In the genomic region with DNA sequence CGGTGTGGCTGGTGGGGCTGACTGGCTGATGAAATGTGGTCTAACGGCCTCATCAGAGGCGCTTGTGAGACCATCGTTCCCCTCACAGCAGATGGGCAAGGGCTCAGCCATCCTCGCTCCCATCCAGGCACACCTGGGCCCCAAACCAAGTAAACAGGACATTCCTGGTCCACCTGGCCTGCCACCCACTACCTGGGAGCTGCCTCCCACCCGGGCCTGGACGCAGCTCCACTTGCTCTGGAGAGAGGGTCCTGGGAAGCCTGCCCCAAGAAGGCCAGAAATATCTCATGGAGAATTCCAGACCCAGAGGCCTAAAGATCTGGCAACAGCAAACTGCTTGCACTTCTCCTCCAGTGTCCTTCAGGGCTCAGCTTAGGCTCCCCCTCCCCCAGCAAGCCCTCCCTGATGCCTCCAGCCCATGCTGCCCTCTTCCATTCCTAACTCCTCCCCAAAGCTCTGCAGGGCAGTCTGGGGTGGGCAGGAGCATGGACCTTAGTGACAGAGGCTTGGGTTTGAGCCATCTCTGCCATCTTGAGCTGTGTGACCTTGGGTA, we compare ENCODE assay signal across 30 cellular contexts.
A peak's percentile ranks its signal among the peaks of the same experiment; 100 is the strongest.
DNase-seq lines count a peak whose midpoint lies in the region; ATAC-seq and TF ChIP-seq lines count a peak whose summit lies in the region.
"Had no signal": no experiment of that assay in that cellular context is flagged by ENCODE, and none has a peak within 500 bp of the region (broad histone marks: within the 10 kb centered on the region; RNA-seq: fewer than 3 reads in every experiment).

No MANE protein-coding gene starts in this region.

- H3K4me3 ChIP-seq in H7 (ENCODE audit: insufficient read depth, low read depth, low read length) = no peak overlapping the region
- H3K4me3 ChIP-seq in lung = no peak overlapping the region
- H3K4me3 ChIP-seq: ascending aorta, skin epidermis, suprapubic skin had no signal

- no peaks in the 10 kb centered on the region for H3K4me1 Mint-ChIP-seq in activated CD8-positive, alpha-beta memory T cell treated with anti-CD3 and anti-CD28 coated beads, Interleukin-2, amount 10 ng/mL, durations not matched to agents 7 days and 5 days
- H3K4me1 Mint-ChIP-seq: activated naive CD8-positive, alpha-beta T cell treated with anti-CD3 and anti-CD28 coated beads, Interleukin-2, amount 10 ng/mL, durations not matched to agents 7 days and 5 days; CD8-positive, alpha-beta memory T cell; immature natural killer cell had no signal

- peak; percentile 11 for DNase-seq in H7
- DNase-seq in activated CD8-positive, alpha-beta memory T cell treated with anti-CD3 and anti-CD28 coated beads, Interleukin-2, amount 10 ng/mL, durations not matched to agents 7 days and 5 days = peak; percentile 31
- peak; percentile 13 for DNase-seq in lung (ENCODE audit: low spot score)
- DNase-seq in sciatic nerve (ENCODE audit: low spot score) = peak; percentile 47
- no peak for DNase-seq in inferior parietal cortex (ENCODE audit: extremely low spot score)
- no peak for DNase-seq in NCI-H2171 treated with DMSO at 0.1 percent for 48 hours (lab: John Stamatoyannopoulos, UW)
- DNase-seq: ACHN; activated CD8-positive, alpha-beta T cell treated with anti-CD3 and anti-CD28 coated beads, Interleukin-2, amount 10 ng/mL, durations not matched to agents 7 days and 5 days; activated gamma-delta T cell treated with Interleukin-2 at 50 U/mL for 16 hours; activated naive CD8-positive, alpha-beta T cell treated with anti-CD3 and anti-CD28 coated beads, Interleukin-2, amount 10 ng/mL, durations not matched to agents 7 days and 5 days; activated T-cell treated with anti-CD3 and anti-CD28 coated beads, Interleukin-2, amount 50 U/mL, for 4 hours; BE2C; CD8-positive, alpha-beta memory T cell; DMS 273 treated with DMSO at 0.1 percent for 48 hours; effector CD8-positive, alpha-beta T cell; immature natural killer cell; KG1; left ventricle myocardium superior; NCI-H2081 treated with DMSO at 0.1 percent for 48 hours; NCI-H345; Right ventricle myocardium superior; stimulated activated naive CD4-positive, alpha-beta T cell had no signal

- H3K4me3 Mint-ChIP-seq in activated CD8-positive, alpha-beta memory T cell treated with anti-CD3 and anti-CD28 coated beads, Interleukin-2, amount 10 ng/mL, durations not matched to agents 7 days and 5 days = no peak overlapping the region
- H3K4me3 Mint-ChIP-seq: activated CD8-positive, alpha-beta T cell treated with anti-CD3 and anti-CD28 coated beads, Interleukin-2, amount 10 ng/mL, durations not matched to agents 7 days and 5 days; activated naive CD8-positive, alpha-beta T cell treated with anti-CD3 and anti-CD28 coated beads, Interleukin-2, amount 10 ng/mL, durations not matched to agents 7 days and 5 days; activated T-cell treated with anti-CD3 and anti-CD28 coated beads, Interleukin-2, amount 50 U/mL, for 4 hours; CD8-positive, alpha-beta memory T cell; immature natural killer cell; T-helper 1 cell treated with Interleukin-12 subunit alpha and Interleukin-12 subunit beta and Interleukin-4 antibody, amounts not matched to agents 30 μg/mL and 1 μg/mL, for 36 hours had no signal

- H3K9me3 Mint-ChIP-seq in activated CD8-positive, alpha-beta memory T cell treated with anti-CD3 and anti-CD28 coated beads, Interleukin-2, amount 10 ng/mL, durations not matched to agents 7 days and 5 days (ENCODE audit: low read depth) = no peaks in the 10 kb centered on the region
- H3K9me3 Mint-ChIP-seq: activated naive CD8-positive, alpha-beta T cell treated with anti-CD3 and anti-CD28 coated beads, Interleukin-2, amount 10 ng/mL, durations not matched to agents 7 days and 5 days; activated T-cell treated with anti-CD3 and anti-CD28 coated beads, Interleukin-2, amount 50 U/mL, for 4 hours; immature natural killer cell; T-helper 1 cell treated with Interleukin-12 subunit alpha and Interleukin-12 subunit beta and Interleukin-4 antibody, amounts not matched to agents 30 μg/mL and 1 μg/mL, for 36 hours had no signal

- no peaks in the 10 kb centered on the region for H3K27me3 ChIP-seq in H7 (ENCODE audit: control insufficient read depth, insufficient read depth, low read length)
- no peaks in the 10 kb centered on the region for H3K27me3 ChIP-seq in lung (ENCODE audit: control insufficient read depth, insufficient read depth)
- H3K27me3 ChIP-seq: ascending aorta, BE2C had no signal

- H3K36me3 Mint-ChIP-seq in activated CD8-positive, alpha-beta memory T cell treated with anti-CD3 and anti-CD28 coated beads, Interleukin-2, amount 10 ng/mL, durations not matched to agents 7 days and 5 days = no peaks in the 10 kb centered on the region
- H3K36me3 Mint-ChIP-seq: activated naive CD8-positive, alpha-beta T cell treated with anti-CD3 and anti-CD28 coated beads, Interleukin-2, amount 10 ng/mL, durations not matched to agents 7 days and 5 days; CD8-positive, alpha-beta memory T cell; immature natural killer cell had no signal

- no peaks in the 10 kb centered on the region for H3K9me3 ChIP-seq in lung (ENCODE audit: control insufficient read depth in 2 of 2, insufficient read depth in 1 of 2, low read length in 1 of 2)
- H3K9me3 ChIP-seq: ascending aorta, BE2C, suprapubic skin had no signal

- intact Hi-C loops in sciatic nerve (cut with DNase I) = no loop called here

- no peak overlapping the region for H3K27ac Mint-ChIP-seq in activated CD8-positive, alpha-beta memory T cell treated with anti-CD3 and anti-CD28 coated beads, Interleukin-2, amount 10 ng/mL, durations not matched to agents 7 days and 5 days
- H3K27ac Mint-ChIP-seq: activated CD8-positive, alpha-beta T cell treated with anti-CD3 and anti-CD28 coated beads, Interleukin-2, amount 10 ng/mL, durations not matched to agents 7 days and 5 days; activated naive CD8-positive, alpha-beta T cell treated with anti-CD3 and anti-CD28 coated beads, Interleukin-2, amount 10 ng/mL, durations not matched to agents 7 days and 5 days; immature natural killer cell; T-helper 1 cell treated with Interleukin-12 subunit alpha and Interleukin-12 subunit beta and Interleukin-4 antibody, amounts not matched to agents 30 μg/mL and 1 μg/mL, for 36 hours had no signal

- TF ChIP-seq CTCF in lung (IDR thresholded peaks at IDR 0.05; ENCODE audit: control extremely low read depth, extremely low read depth) = no peak

- no peak for ATAC-seq in activated CD8-positive, alpha-beta memory T cell treated with anti-CD3 and anti-CD28 coated beads, Interleukin-2, amount 10 ng/mL, durations not matched to agents 7 days and 5 days
- no peak for ATAC-seq in lung (ENCODE audit: insufficient read depth, low FRiP score)
- ATAC-seq in sciatic nerve = no peak
- no peak for ATAC-seq in GM21576 (IDR thresholded peaks at IDR 0.05; ENCODE audit: unreplicated experiment)
- ATAC-seq: activated CD8-positive, alpha-beta T cell treated with anti-CD3 and anti-CD28 coated beads, Interleukin-2, amount 10 ng/mL, durations not matched to agents 7 days and 5 days; activated T-cell treated with anti-CD3 and anti-CD28 coated beads, Interleukin-2, amount 50 U/mL, for 4 hours; left ventricle myocardium superior; SK-N-SH treated with all-trans-retinoic acid at 6 μM for 48 hours had no signal

- no peak overlapping the region for H3K27ac ChIP-seq in lung (ENCODE audit: low read depth in 1 of 2, low read length in 1 of 2)
- H3K27ac ChIP-seq: ascending aorta, epithelial cell of prostate, HL-60, skin epidermis, suprapubic skin had no signal

- no peaks in the 10 kb centered on the region for H3K4me1 ChIP-seq in lung (ENCODE audit: control insufficient read depth in 2 of 2, insufficient read depth in 2 of 2, low read length in 2 of 2)
- H3K4me1 ChIP-seq: ascending aorta, BE2C, suprapubic skin had no signal

- peaks cover 6% of the 10 kb centered on the region for H3K27me3 Mint-ChIP-seq in activated CD8-positive, alpha-beta memory T cell treated with anti-CD3 and anti-CD28 coated beads, Interleukin-2, amount 10 ng/mL, durations not matched to agents 7 days and 5 days

- 88 to 93% methylated on average over 7 of the region's 7 CpGs for WGBS in lung, 2 donors

- no peaks in the 10 kb centered on the region for H3K36me3 ChIP-seq in H7 (replicated peaks; ENCODE audit: control insufficient read depth, insufficient read depth, low read length)
- no peaks in the 10 kb centered on the region for H3K36me3 ChIP-seq in lung (ENCODE audit: control insufficient read depth in 2 of 2, insufficient read depth in 2 of 2, low read length in 2 of 2)
- H3K36me3 ChIP-seq: ascending aorta, BE2C, suprapubic skin had no signal

- CTCF ChIA-PET in activated CD8-positive, alpha-beta memory T cell treated with anti-CD3 and anti-CD28 coated beads, Interleukin-2, amount 10 ng/mL, durations not matched to agents 7 days and 5 days (lab: Charles Lee) = no interaction called here

Comparison
In these comparisons a context has a peak if more than half of its experiments do, and no peak if none do; other contexts are left out.
1. DNase-seq: peak in H7 (single experiment), activated CD8-positive, alpha-beta memory T cell treated with anti-CD3 and anti-CD28 coated beads, Interleukin-2, amount 10 ng/mL, durations not matched to agents 7 days and 5 days (single experiment), lung (single experiment) and sciatic nerve (single experiment); none in inferior parietal cortex (single experiment) and NCI-H2171 treated with DMSO at 0.1 percent for 48 hours (single experiment).